Comparison of ENCODE assay signal across 28 cellular contexts in genomic region chr5:108113950-108114349, GRCh38.
"Had no signal": no experiment of that assay in that cellular context is flagged by ENCODE, and none has a peak within 500 bp of the region (broad histone marks: within the 10 kb centered on the region; RNA-seq: fewer than 3 reads in every experiment).

No MANE protein-coding gene starts in this region.

- H3K4me1 ChIP-seq: stomach, suprapubic skin, testis, tibial artery, tibial nerve, transverse colon, upper lobe of left lung, upper lobe of right lung, vagina had no signal

- DNase-seq: stimulated activated CD4-positive, alpha-beta T cell treated with anti-CD3 and anti-CD28 coated beads, Interleukin-2, amount 100 ng/mL, for 48 hours; stimulated activated CD4-positive, alpha-beta T cell treated with anti-CD3 and anti-CD28 coated beads, Interleukin-4, amount 100 ng/mL, for 1 hour; stimulated activated CD4-positive, alpha-beta T cell treated with anti-CD3 and anti-CD28 coated beads, Interleukin-4, amount 100 ng/mL, for 24 hours; stimulated activated CD4-positive, alpha-beta T cell treated with anti-CD3 and anti-CD28 coated beads, Interleukin-4, amount 100 ng/mL, for 4 hours; stimulated activated CD8-positive, alpha-beta memory T cell treated with anti-CD3 and anti-CD28 coated beads, Interleukin-4, amount 100 ng/mL, for 48 hours; stimulated activated naive B cell treated with anti-CD40 and anti-IgM and Interleukin-4, amounts not matched to agents 10 μg/mL and 1 μg/mL and 100 μg/mL, for 72 hours; stimulated activated naive CD4-positive, alpha-beta T cell; stimulated activated naive CD4-positive, alpha-beta T cell treated with Interleukin-2 at 50 U/mL for 16 hours; stimulated activated naive CD8-positive, alpha-beta T cell treated with anti-CD3 and anti-CD28 coated beads, Interleukin-15, amount 100 ng/mL, for 72 hours; stimulated activated naive CD8-positive, alpha-beta T cell treated with anti-CD3 and anti-CD28 coated beads, Interleukin-15, Interleukin-2, amounts not matched to agents 100 U/mL and 50 U/mL, for 24 hours; stomach; substantia nigra; testis; thyroid gland; tibial artery; transverse colon; trophoblast cell; upper lobe of left lung; upper lobe of right lung had no signal

- FAIRE-seq: urothelium cell line had no signal

- ATAC-seq: stimulated activated effector memory CD8-positive, alpha-beta T cell treated with anti-CD3 and anti-CD28 coated beads, Interleukin-12 subunit alpha, Interleukin-12 subunit beta, amount 100 ng/mL, for 72 hours; stimulated activated memory B cell treated with anti-CD40 and anti-IgM and Interleukin-4, amounts not matched to agents 10 μg/mL and 1 μg/mL and 100 μg/mL, for 72 hours; stimulated activated naive B cell treated with anti-CD40 and anti-IgM and Interleukin-4, amounts not matched to agents 10 μg/mL and 1 μg/mL and 100 μg/mL, for 72 hours; stimulated activated naive CD8-positive, alpha-beta T cell treated with anti-CD3 and anti-CD28 coated beads, Interleukin-15, amount 100 ng/mL, for 72 hours; stimulated activated naive CD8-positive, alpha-beta T cell treated with anti-CD3 and anti-CD28 coated beads, Interleukin-15, Interleukin-2, amounts not matched to agents 100 U/mL and 50 U/mL, for 24 hours; upper lobe of right lung had no signal

- H3K4me3 Mint-ChIP-seq: stimulated activated effector memory CD8-positive, alpha-beta T cell treated with anti-CD3 and anti-CD28 coated beads, Interleukin-12 subunit alpha, Interleukin-12 subunit beta, amount 100 ng/mL, for 72 hours; stimulated activated memory B cell treated with anti-CD40 and anti-IgM and Interleukin-4, amounts not matched to agents 10 μg/mL and 1 μg/mL and 100 μg/mL, for 72 hours; stimulated activated naive B cell treated with anti-CD40 and anti-IgM and Interleukin-4, amounts not matched to agents 10 μg/mL and 1 μg/mL and 100 μg/mL, for 72 hours; stimulated activated naive CD8-positive, alpha-beta T cell treated with anti-CD3 and anti-CD28 coated beads, Interleukin-15, amount 100 ng/mL, for 72 hours; stimulated activated naive CD8-positive, alpha-beta T cell treated with anti-CD3 and anti-CD28 coated beads, Interleukin-15, Interleukin-2, amounts not matched to agents 100 ng/mL and 50 ng/mL, for 24 hours; type B pancreatic cell had no signal

- H3K9me3 ChIP-seq: suprapubic skin, testis, thoracic aorta, thyroid gland, transverse colon, upper lobe of right lung, vagina had no signal

- H3K27ac Mint-ChIP-seq: stimulated activated effector memory CD8-positive, alpha-beta T cell treated with anti-CD3 and anti-CD28 coated beads, Interleukin-12 subunit alpha, Interleukin-12 subunit beta, amount 100 ng/mL, for 72 hours; stimulated activated memory B cell treated with anti-CD40 and anti-IgM and Interleukin-4, amounts not matched to agents 10 μg/mL and 1 μg/mL and 100 μg/mL, for 72 hours; stimulated activated naive B cell treated with anti-CD40 and anti-IgM and Interleukin-4, amounts not matched to agents 10 μg/mL and 1 μg/mL and 100 μg/mL, for 72 hours; stimulated activated naive CD8-positive, alpha-beta T cell treated with anti-CD3 and anti-CD28 coated beads, Interleukin-15, amount 100 ng/mL, for 72 hours; stimulated activated naive CD8-positive, alpha-beta T cell treated with anti-CD3 and anti-CD28 coated beads, Interleukin-15, Interleukin-2, amounts not matched to agents 100 ng/mL and 50 ng/mL, for 24 hours; type B pancreatic cell had no signal

- H3K4me3 ChIP-seq: stomach, suprapubic skin, testis, thoracic aorta, thyroid gland, tibial artery, tibial nerve, transverse colon, upper lobe of left lung, upper lobe of right lung, vagina had no signal

- H3K27me3 ChIP-seq: stomach, suprapubic skin, testis, thyroid gland, tibial artery, tibial nerve, transverse colon, upper lobe of left lung, upper lobe of right lung, vagina had no signal

- H3K4me1 Mint-ChIP-seq: stimulated activated effector memory CD8-positive, alpha-beta T cell treated with anti-CD3 and anti-CD28 coated beads, Interleukin-12 subunit alpha, Interleukin-12 subunit beta, amount 100 ng/mL, for 72 hours; stimulated activated memory B cell treated with anti-CD40 and anti-IgM and Interleukin-4, amounts not matched to agents 10 μg/mL and 1 μg/mL and 100 μg/mL, for 72 hours; stimulated activated naive CD8-positive, alpha-beta T cell treated with anti-CD3 and anti-CD28 coated beads, Interleukin-15, amount 100 ng/mL, for 72 hours had no signal

- H3K27ac ChIP-seq: stomach, suprapubic skin, testis, thoracic aorta, thyroid gland, tibial artery, tibial nerve, transverse colon, upper lobe of left lung, upper lobe of right lung, vagina had no signal

- H3K36me3 ChIP-seq: stomach, suprapubic skin, thoracic aorta, thyroid gland, tibial artery, tibial nerve, transverse colon, upper lobe of left lung, upper lobe of right lung, vagina had no signal

- H3K27me3 Mint-ChIP-seq: stimulated activated memory B cell treated with anti-CD40 and anti-IgM and Interleukin-4, amounts not matched to agents 10 μg/mL and 1 μg/mL and 100 μg/mL, for 72 hours; stimulated activated naive B cell treated with anti-CD40 and anti-IgM and Interleukin-4, amounts not matched to agents 10 μg/mL and 1 μg/mL and 100 μg/mL, for 72 hours; stimulated activated naive CD8-positive, alpha-beta T cell treated with anti-CD3 and anti-CD28 coated beads, Interleukin-15, amount 100 ng/mL, for 72 hours; stimulated activated naive CD8-positive, alpha-beta T cell treated with anti-CD3 and anti-CD28 coated beads, Interleukin-15, Interleukin-2, amounts not matched to agents 100 ng/mL and 50 ng/mL, for 24 hours; type B pancreatic cell had no signal

- H3K36me3 Mint-ChIP-seq: stimulated activated effector memory CD8-positive, alpha-beta T cell treated with anti-CD3 and anti-CD28 coated beads, Interleukin-12 subunit alpha, Interleukin-12 subunit beta, amount 100 ng/mL, for 72 hours; type B pancreatic cell had no signal
